35 cellular contexts compared by ENCODE assay signal in the genomic region with DNA sequence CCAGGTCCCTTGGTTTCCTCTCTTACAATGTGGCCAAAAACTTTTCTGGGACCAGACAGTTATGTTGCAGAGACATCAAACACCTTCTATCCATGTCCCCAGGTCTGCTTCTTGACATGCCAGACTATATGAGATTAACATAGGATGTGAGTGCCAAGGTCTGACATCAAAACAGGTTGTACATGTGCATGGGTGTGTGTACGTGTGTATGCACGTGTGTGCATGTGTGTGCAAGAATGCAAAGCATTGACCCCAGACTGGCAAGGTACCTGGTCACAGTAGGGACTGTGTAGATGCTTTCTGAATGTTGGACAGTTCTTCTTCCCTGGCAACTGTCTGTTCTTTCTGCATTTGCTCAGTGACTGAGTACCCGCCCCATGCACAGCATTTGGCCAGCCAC.
"Had no signal": no experiment of that assay in that cellular context is flagged by ENCODE, and none has a peak within 500 bp of the region (broad histone marks: within the 10 kb centered on the region; RNA-seq: fewer than 3 reads in every experiment).

No MANE protein-coding gene starts in this region.

- H2AFZ ChIP-seq: PC-9 had no signal

- H3K36me3 ChIP-seq: adrenal gland, breast epithelium had no signal

- FAIRE-seq: astrocyte, RCC 7860 had no signal

- H3K27me3 Mint-ChIP-seq: activated B cell treated with CpG ODN at 0.5 μM for 24 hours; activated CD4-positive, alpha-beta memory T cell treated with anti-CD3 and anti-CD28 coated beads for 36 hours; activated naive CD8-positive, alpha-beta T cell treated with anti-CD3 and anti-CD28 coated beads, Interleukin-2, amount 10 ng/mL, durations not matched to agents 7 days and 5 days; activated T-helper 17 cell treated with anti-CD3 and anti-CD28 coated beads, Interleukin-2, amount 50 U/mL, for 72 hours; T-cell had no signal

- H3K4me3 ChIP-seq: adrenal gland, body of pancreas, breast epithelium, PC-9 had no signal

- DNase-seq: activated B cell treated with CpG ODN at 0.5 μM for 24 hours; activated CD4-positive, alpha-beta memory T cell treated with anti-CD3 and anti-CD28 coated beads for 36 hours; activated CD4-positive, alpha-beta T cell treated with anti-CD3 and anti-CD28 coated beads for 4 hours; activated CD4-positive, alpha-beta T cell treated with anti-CD3 and anti-CD28 coated beads, Interleukin-2, amount 50 U/mL, for 1 hour; activated CD4-positive, CD25-positive, alpha-beta regulatory T cell treated with anti-CD3 and anti-CD28 coated beads, Interleukin-2, amount 50 U/mL, for 72 hours; activated effector memory CD4-positive, alpha-beta T cell treated with anti-CD3 and anti-CD28 coated beads, Interleukin-2, amount 50 U/mL, for 16 hours; activated naive CD4-positive, alpha-beta T cell treated with Interleukin-2 at 50 U/mL for 16 hours; activated naive CD8-positive, alpha-beta T cell treated with anti-CD3 and anti-CD28 coated beads, Interleukin-2, amount 10 ng/mL, durations not matched to agents 7 days and 5 days; activated T-cell treated with anti-CD3 and anti-CD28 coated beads, Interleukin-2, amount 50 U/mL, for 1 hour; adrenal gland; body of pancreas; caudate nucleus; cerebellar nuclear complex; MM.1S; MV-4-11; NCI-H1092; NCI-H1436 treated with DMSO at 0.1 percent for 48 hours; NCI-H1694 treated with DMSO at 0.1 percent for 48 hours; NCI-H2029; NCI-H345; NCI-H524 treated with DMSO at 0.1 percent for 48 hours; PC-9; SIG-M5; T-cell; T-helper 2 cell; T-helper 9 cell had no signal

- H3K4me3 Mint-ChIP-seq: activated B cell treated with CpG ODN at 0.5 μM for 24 hours; activated CD4-positive, alpha-beta memory T cell treated with anti-CD3 and anti-CD28 coated beads for 36 hours; activated naive CD8-positive, alpha-beta T cell treated with anti-CD3 and anti-CD28 coated beads, Interleukin-2, amount 10 ng/mL, durations not matched to agents 7 days and 5 days; activated T-helper 17 cell treated with anti-CD3 and anti-CD28 coated beads, Interleukin-2, amount 50 U/mL, for 72 hours; T-cell had no signal

- H3K27ac ChIP-seq: adrenal gland, body of pancreas, breast epithelium, KMS-11, PC-9, RWPE1, VCaP had no signal

- ATAC-seq: activated T-helper 17 cell treated with anti-CD3 and anti-CD28 coated beads, Interleukin-2, amount 50 U/mL, for 72 hours; body of pancreas; Right ventricle myocardium inferior; SK-N-SH treated with all-trans-retinoic acid at 6 μM for 48 hours; T-cell had no signal

- H3K4me1 Mint-ChIP-seq: activated B cell treated with CpG ODN at 0.5 μM for 24 hours; activated T-helper 17 cell treated with anti-CD3 and anti-CD28 coated beads, Interleukin-2, amount 50 U/mL, for 72 hours; T-cell had no signal

- H3K4me1 ChIP-seq: adrenal gland, body of pancreas, breast epithelium had no signal

- H3K27ac Mint-ChIP-seq: activated B cell treated with CpG ODN at 0.5 μM for 24 hours; activated CD4-positive, alpha-beta memory T cell treated with anti-CD3 and anti-CD28 coated beads for 36 hours; activated naive CD8-positive, alpha-beta T cell treated with anti-CD3 and anti-CD28 coated beads, Interleukin-2, amount 10 ng/mL, durations not matched to agents 7 days and 5 days; activated T-helper 17 cell treated with anti-CD3 and anti-CD28 coated beads, Interleukin-2, amount 50 U/mL, for 72 hours; T-cell had no signal

- H3K27me3 ChIP-seq: adrenal gland, body of pancreas, breast epithelium had no signal

- H3K9me3 ChIP-seq: adrenal gland, body of pancreas had no signal

- H3K9ac ChIP-seq: KMS-11 had no signal

- H3K4me2 ChIP-seq: KMS-11, PC-9 had no signal

- H3K9me3 Mint-ChIP-seq: activated B cell treated with CpG ODN at 0.5 μM for 24 hours; activated CD4-positive, alpha-beta memory T cell treated with anti-CD3 and anti-CD28 coated beads for 36 hours; activated naive CD8-positive, alpha-beta T cell treated with anti-CD3 and anti-CD28 coated beads, Interleukin-2, amount 10 ng/mL, durations not matched to agents 7 days and 5 days; activated T-helper 17 cell treated with anti-CD3 and anti-CD28 coated beads, Interleukin-2, amount 50 U/mL, for 72 hours; T-cell had no signal
